ENCODE assay signal across 13 cellular contexts in genomic region chr11:131025421-131026126, GRCh38.
DNase-seq lines count a peak whose midpoint lies in the region; ATAC-seq, FAIRE-seq and TF ChIP-seq lines count a peak whose summit lies in the region.
"Had no signal": no experiment of that assay in that cellular context is flagged by ENCODE, and none has a peak within 500 bp of the region (broad histone marks: within the 10 kb centered on the region; RNA-seq: fewer than 3 reads in every experiment).

No MANE protein-coding gene starts in this region.

- dilution Hi-C loops in mammary epithelial cell (cut with HindIII; ENCODE audit: low sequenced_read_pairs): no loop called here

- peak; percentile 87 for ATAC-seq in HG02678 (IDR thresholded peaks at IDR 0.05; ENCODE audit: unreplicated experiment)
- ATAC-seq in HG03575 (IDR thresholded peaks at IDR 0.05; ENCODE audit: extremely low read depth, insufficient number of reproducible peaks, low FRiP score, unreplicated experiment): peak; percentile 56
- ATAC-seq: effector memory CD8-positive, alpha-beta T cell had no signal

- BruUV-seq in mammary epithelial cell (replicated peaks; lab: Mats Ljungman, UMichigan): no TSS peak
- BruUV-seq in MCF 10A (replicated peaks; lab: Mats Ljungman, UMichigan): no TSS peak

- no peak for TF ChIP-seq POLR2A in thyroid gland (IDR thresholded peaks at IDR 0.05)

- H3K27me3 ChIP-seq in mammary epithelial cell (ENCODE audit: insufficient read depth, low read length): no peaks in the 10 kb centered on the region
- no peaks in the 10 kb centered on the region for H3K27me3 ChIP-seq in thyroid gland
- no peaks in the 10 kb centered on the region for H3K27me3 ChIP-seq in small intestine (ENCODE audit: control insufficient read depth in 2 of 2, insufficient read depth in 2 of 2, low read length in 2 of 2)

- no peaks in the 10 kb centered on the region for H4K20me1 ChIP-seq in mammary epithelial cell (ENCODE audit: insufficient read depth, low read length)

- H3K36me3 ChIP-seq in mammary epithelial cell (ENCODE audit: insufficient read depth, low read length): no peaks in the 10 kb centered on the region
- no peaks in the 10 kb centered on the region for H3K36me3 ChIP-seq in thyroid gland
- H3K36me3 ChIP-seq in small intestine (ENCODE audit: control insufficient read depth in 2 of 2, insufficient read depth in 2 of 2, low read length in 2 of 2): no peaks in the 10 kb centered on the region

- peak overlapping the region; percentile 22 for H2AFZ ChIP-seq in mammary epithelial cell (ENCODE audit: low read depth, low read length)

- H3K4me1 Mint-ChIP-seq in MCF 10A (ENCODE audit: insufficient read depth, unreplicated experiment): peaks cover 7% of the 10 kb centered on the region
- no peaks in the 10 kb centered on the region for H3K4me1 Mint-ChIP-seq in activated CD4-positive, alpha-beta memory T cell treated with anti-CD3 and anti-CD28 coated beads for 36 hours (ENCODE audit: low read depth)

- TF ChIP-seq CTCF in mammary epithelial cell (conservative IDR thresholded peaks at IDR 0.05 in 1 of 2, IDR thresholded peaks at IDR 0.05 in 1 of 2; ENCODE audit: extremely low read depth in 1 of 2, insufficient read depth in 1 of 2, low read depth in 1 of 2, low read length in 2 of 2) (no peak), MCF 10A (IDR thresholded peaks at IDR 0.05; ENCODE audit: unreplicated experiment) (no peak), thyroid gland (IDR thresholded peaks at IDR 0.05) (no peak)

- in situ Hi-C loops in mammary epithelial cell (cut with MboI; ENCODE audit: low sequenced_read_pairs in 2 of 2): no loop called here

- H3K27ac ChIP-seq in mammary epithelial cell (ENCODE audit: insufficient read depth, low read depth, low read length): no peak overlapping the region
- no peak overlapping the region for H3K27ac ChIP-seq in thyroid gland
- no peak overlapping the region for H3K27ac ChIP-seq in small intestine (ENCODE audit: low read depth in 1 of 2, low read length in 1 of 2)

- POLR2A ChIA-PET in MCF 10A (lab: Yijun Ruan, JAX): no interaction called here
- POLR2A ChIA-PET in activated CD4-positive, alpha-beta memory T cell treated with anti-CD3 and anti-CD28 coated beads for 36 hours (lab: Charles Lee): no interaction called here

- CTCF ChIA-PET in mammary epithelial cell (lab: Charles Lee; ENCODE audit: low non-redundant PET) (interaction anchor here (0.5 kb wide), 1 partner anchor 28 kb away, joined by 6 read pairs; no protein-coding TSS in a partner anchor), MCF 10A (lab: Yijun Ruan, JAX) (interaction anchor here (0.6 to 1.9 kb wide), 17 partner anchors 9 to 1258 kb away, joined by 3 to 14 read pairs (median 4); no protein-coding TSS in a partner anchor)
- CTCF ChIA-PET in activated CD4-positive, alpha-beta memory T cell treated with anti-CD3 and anti-CD28 coated beads for 36 hours (lab: Charles Lee): no interaction called here

- WGBS in mammary epithelial cell (ENCODE audit: low coverage, missing lambda C conversion rate): 31% methylated on average over 8 of the region's 8 CpGs
- WGBS in thyroid gland, 2 donors: 43 to 52% methylated on average over 8 of the region's 8 CpGs
- 44 to 63% (median 55%) methylated on average over 8 of the region's 8 CpGs for WGBS in small intestine, 3 donors

- H3K4me3 ChIP-seq in mammary epithelial cell (replicated peaks in 1 of 3; ENCODE audit: insufficient read depth in 1 of 3, low read depth in 2 of 3, low read length in 3 of 3) (no peak overlapping the region), thyroid gland (replicated peaks in 1 of 3) (no peak overlapping the region), small intestine (ENCODE audit: low read depth in 1 of 2, low read length in 2 of 2) (no peak overlapping the region)

- intact Hi-C loops in mammary epithelial cell (cut with micrococcal nuclease) (loop anchor here (1.0 to 5.0 kb wide), 4 partner anchors 39 to 649 kb away; no protein-coding TSS in a partner anchor), MCF 10A (cut with micrococcal nuclease) (loop anchor here (5.0 kb wide), 1 partner anchor 647 kb away; no protein-coding TSS in a partner anchor), thyroid gland (cut with DNase I) (no loop called here)
- intact Hi-C loops in activated CD4-positive, alpha-beta memory T cell treated with anti-CD3 and anti-CD28 coated beads for 36 hours (cut with micrococcal nuclease): no loop called here

- H3K27ac Mint-ChIP-seq in MCF 10A (ENCODE audit: low read depth, unreplicated experiment): no peak overlapping the region
- no peak overlapping the region for H3K27ac Mint-ChIP-seq in activated CD4-positive, alpha-beta memory T cell treated with anti-CD3 and anti-CD28 coated beads for 36 hours
- H3K27ac Mint-ChIP-seq: effector memory CD8-positive, alpha-beta T cell; type B pancreatic cell had no signal

- H3K9me3 Mint-ChIP-seq in MCF 10A (ENCODE audit: unreplicated experiment): no peaks in the 10 kb centered on the region
- H3K9me3 Mint-ChIP-seq in activated CD4-positive, alpha-beta memory T cell treated with anti-CD3 and anti-CD28 coated beads for 36 hours: no peaks in the 10 kb centered on the region
- H3K9me3 Mint-ChIP-seq: type B pancreatic cell had no signal

- H3K36me3 Mint-ChIP-seq in MCF 10A (ENCODE audit: insufficient read depth, unreplicated experiment): no peaks in the 10 kb centered on the region
- no peaks in the 10 kb centered on the region for H3K36me3 Mint-ChIP-seq in activated CD4-positive, alpha-beta memory T cell treated with anti-CD3 and anti-CD28 coated beads for 36 hours
- H3K36me3 Mint-ChIP-seq: type B pancreatic cell had no signal

- no peaks in the 10 kb centered on the region for H3K79me2 ChIP-seq in mammary epithelial cell (ENCODE audit: insufficient read depth, low read length)

- FAIRE-seq in small intestine (lab: Jason Lieb, UNC) (no peak), urothelium cell line (lab: Jason Lieb, UNC) (no peak)

- H3K4me3 Mint-ChIP-seq in MCF 10A (ENCODE audit: unreplicated experiment): no peak overlapping the region
- no peak overlapping the region for H3K4me3 Mint-ChIP-seq in activated CD4-positive, alpha-beta memory T cell treated with anti-CD3 and anti-CD28 coated beads for 36 hours
- H3K4me3 Mint-ChIP-seq: effector memory CD8-positive, alpha-beta T cell; type B pancreatic cell had no signal

- H3K4me1 ChIP-seq in mammary epithelial cell (ENCODE audit: insufficient read depth, low read length): peaks cover 3% of the 10 kb centered on the region
- H3K4me1 ChIP-seq in thyroid gland: no peaks in the 10 kb centered on the region
- no peaks in the 10 kb centered on the region for H3K4me1 ChIP-seq in small intestine (ENCODE audit: control insufficient read depth in 2 of 2, insufficient read depth in 1 of 2, low read depth in 1 of 2, low read length in 1 of 2)

- no peak overlapping the region for H3K9ac ChIP-seq in mammary epithelial cell (ENCODE audit: insufficient read depth, low read length)

- H3K9me3 ChIP-seq in mammary epithelial cell (replicated peaks; ENCODE audit: insufficient read depth, low read length): no peaks in the 10 kb centered on the region
- H3K9me3 ChIP-seq in thyroid gland: no peaks in the 10 kb centered on the region
- no peaks in the 10 kb centered on the region for H3K9me3 ChIP-seq in small intestine (ENCODE audit: control insufficient read depth, low read depth)

- H3K4me2 ChIP-seq in mammary epithelial cell (ENCODE audit: insufficient read depth, low read depth, low read length): no peak overlapping the region

- H3K27me3 Mint-ChIP-seq in MCF 10A (ENCODE audit: insufficient read depth, unreplicated experiment): no peaks in the 10 kb centered on the region
- no peaks in the 10 kb centered on the region for H3K27me3 Mint-ChIP-seq in activated CD4-positive, alpha-beta memory T cell treated with anti-CD3 and anti-CD28 coated beads for 36 hours
- H3K27me3 Mint-ChIP-seq: effector memory CD8-positive, alpha-beta T cell had no signal

- DNase-seq in mammary epithelial cell (no peak), MCF 10A (ENCODE audit: unreplicated experiment) (no peak), thyroid gland (peak; percentile 7), small intestine (no peak), urothelium cell line (ENCODE audit: low spot score) (no peak)
- no peak for DNase-seq in activated CD4-positive, alpha-beta memory T cell treated with anti-CD3 and anti-CD28 coated beads for 36 hours
- DNase-seq: DMS 273 treated with DMSO at 0.1 percent for 48 hours; effector memory CD8-positive, alpha-beta T cell; NCI-H146; T-helper 2 cell had no signal

Comparison
In these comparisons a context has a peak if more than half of its experiments do, and no peak if none do; other contexts are left out.
1. DNase-seq: peak in thyroid gland (2 of 2); none in mammary epithelial cell (single experiment), MCF 10A (single experiment), small intestine (single experiment), urothelium cell line (single experiment) and activated CD4-positive, alpha-beta memory T cell treated with anti-CD3 and anti-CD28 coated beads for 36 hours (single experiment).
2. intact Hi-C loops: an anchor here in mammary epithelial cell (1.0 to 5.0 kb wide) and MCF 10A (5.0 kb wide); none called in thyroid gland and activated CD4-positive, alpha-beta memory T cell treated with anti-CD3 and anti-CD28 coated beads for 36 hours.